8 cellular contexts compared by ENCODE assay signal in the genomic region with DNA sequence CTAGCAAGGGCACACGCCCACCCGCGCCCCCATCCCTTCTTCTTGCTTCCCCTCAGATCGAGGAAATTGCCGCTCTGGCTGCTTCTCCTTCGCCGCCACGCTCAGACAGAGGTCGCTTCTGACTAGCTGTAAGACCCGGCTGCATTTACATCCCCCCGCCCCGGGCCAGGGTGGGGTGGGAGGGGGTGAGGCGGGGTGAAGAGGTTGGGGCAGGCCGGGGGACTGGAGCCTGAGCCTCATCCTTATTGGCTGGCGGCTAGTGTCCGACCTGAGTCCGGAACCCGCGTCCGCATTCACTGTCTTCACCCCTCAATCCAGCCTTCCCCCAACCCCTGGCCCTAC. TPM values are rescaled to one million over a fixed set of nuclear protein-coding genes. Genes with fewer than 3 reads are reported as not detected.
DNase-seq lines count a peak whose midpoint lies in the region; ATAC-seq and TF ChIP-seq lines count a peak whose summit lies in the region.

No MANE protein-coding gene starts in this region.

- H3K79me2 ChIP-seq in Loucy (ENCODE audit: insufficient read depth, low read length) (no peaks in the 10 kb centered on the region), neural progenitor cell (ENCODE audit: low read depth) (no peaks in the 10 kb centered on the region)

- H3K4me3 ChIP-seq in AG10803 (ENCODE audit: low read length) = peak overlapping the region; percentile 67
- no peak overlapping the region for H3K4me3 ChIP-seq in Loucy (ENCODE audit: low read length, poor library complexity, severe bottlenecking)
- peak overlapping the region; percentile 64 for H3K4me3 ChIP-seq in neural progenitor cell

- peak overlapping the region; percentile 18 for H3K27ac Mint-ChIP-seq in endothelial cell (ENCODE audit: unreplicated experiment)
- peak overlapping the region; percentile 18 for H3K27ac Mint-ChIP-seq in neural progenitor cell

- H3K4me1 Mint-ChIP-seq in endothelial cell (ENCODE audit: unreplicated experiment) = peaks cover 38% of the 10 kb centered on the region
- peaks cover 34% of the 10 kb centered on the region for H3K4me1 Mint-ChIP-seq in neural progenitor cell

- H3K4me2 ChIP-seq in Loucy (ENCODE audit: low read depth, low read length, poor library complexity, severe bottlenecking) = peak overlapping the region; percentile 81
- H3K4me2 ChIP-seq in neural progenitor cell = peak overlapping the region; percentile 94

- peaks cover 21% of the 10 kb centered on the region for H3K27me3 Mint-ChIP-seq in endothelial cell (ENCODE audit: unreplicated experiment)
- H3K27me3 Mint-ChIP-seq in neural progenitor cell (ENCODE audit: insufficient read depth, low read depth) = peaks cover 41% of the 10 kb centered on the region

- H3K9ac ChIP-seq in Loucy (ENCODE audit: low read depth, low read length, poor library complexity, severe bottlenecking) (no peak overlapping the region), neural progenitor cell (no peak overlapping the region)

- no peak for TF ChIP-seq CTCF in AG10803 (conservative IDR thresholded peaks at IDR 0.05; ENCODE audit: low read length)
- TF ChIP-seq CTCF in Loucy (conservative IDR thresholded peaks at IDR 0.05; ENCODE audit: low read length) = no peak
- TF ChIP-seq CTCF in endothelial cell (IDR thresholded peaks at IDR 0.05; ENCODE audit: unreplicated experiment) = no peak
- no peak for TF ChIP-seq CTCF in neural progenitor cell (IDR thresholded peaks at IDR 0.05)

- no peak for ATAC-seq in GM21737 (IDR thresholded peaks at IDR 0.05; ENCODE audit: unreplicated experiment)
- ATAC-seq in HG02588 (IDR thresholded peaks at IDR 0.05; ENCODE audit: unreplicated experiment) = no peak

- peak overlapping the region; percentile 87 for H3K4me3 Mint-ChIP-seq in endothelial cell (ENCODE audit: unreplicated experiment)
- H3K4me3 Mint-ChIP-seq in neural progenitor cell = peak overlapping the region; percentile 87

- H3K9me3 ChIP-seq in Loucy (ENCODE audit: insufficient read depth, low read depth, low read length) = no peaks in the 10 kb centered on the region
- no peaks in the 10 kb centered on the region for H3K9me3 ChIP-seq in neural progenitor cell (ENCODE audit: low read depth)

- H3K4me1 ChIP-seq in Loucy (ENCODE audit: insufficient read depth, low read length, poor library complexity, severe bottlenecking) = no peaks in the 10 kb centered on the region
- H3K4me1 ChIP-seq in neural progenitor cell = peaks cover 58% of the 10 kb centered on the region

- H3K36me3 Mint-ChIP-seq in endothelial cell (ENCODE audit: low read depth, unreplicated experiment) (no peaks in the 10 kb centered on the region), neural progenitor cell (no peaks in the 10 kb centered on the region)

- H3F3A ChIP-seq in Loucy (ENCODE audit: low read depth) = no peaks in the 10 kb centered on the region
- peaks cover 55% of the 10 kb centered on the region for H3F3A ChIP-seq in neural progenitor cell (ENCODE audit: low read depth)

- H3K27ac ChIP-seq in neural progenitor cell = no peak overlapping the region

- H2AFZ ChIP-seq in Loucy (ENCODE audit: low read length) (no peak overlapping the region; the same call in 1 of the 2 replicates), neural progenitor cell (replicated peaks) (peak overlapping the region; percentile 97)

- H3K27me3 ChIP-seq in Loucy (ENCODE audit: insufficient read depth, low read length, poor library complexity, severe bottlenecking) = peaks cover 35% of the 10 kb centered on the region
- peaks cover 100% of the 10 kb centered on the region for H3K27me3 ChIP-seq in neural progenitor cell

- no peaks in the 10 kb centered on the region for H3K9me2 ChIP-seq in Loucy (replicated peaks; ENCODE audit: low read depth, low read length)

- H4K20me1 ChIP-seq in Loucy (ENCODE audit: insufficient read depth, low read length, poor library complexity, severe bottlenecking) = no peaks in the 10 kb centered on the region
- peaks cover 93% of the 10 kb centered on the region for H4K20me1 ChIP-seq in neural progenitor cell (ENCODE audit: low read depth)

- H3K9me3 Mint-ChIP-seq in endothelial cell (ENCODE audit: unreplicated experiment) (no peaks in the 10 kb centered on the region), neural progenitor cell (peaks cover 3% of the 10 kb centered on the region)

- DNase-seq in AG10803 (ENCODE audit: low read depth) (no peak), endothelial cell (ENCODE audit: low spot score) (peak; percentile 60), neural progenitor cell (ENCODE audit: low spot score) (peak; percentile 93), NCI-H2029 treated with DMSO at 0.1 percent for 48 hours (lab: John Stamatoyannopoulos, UW) (no peak)
- DNase-seq in stimulated activated CD4-positive, alpha-beta T cell treated with anti-CD3 and anti-CD28 coated beads, Interleukin-4, amount 100 ng/mL, for 4 hours = no peak

- H3K36me3 ChIP-seq in Loucy (ENCODE audit: insufficient read depth, low read length) (no peaks in the 10 kb centered on the region), neural progenitor cell (no peaks in the 10 kb centered on the region)

RNA-seq across cellular contexts. Expression of a gene that starts 11.1 kb away (rescaled TPM):
- 7.0 TPM for total RNA-seq in endothelial cell (ENCODE audit: unreplicated experiment)
- 0.12 TPM in 1 of 2 replicates, not detected in the other for total RNA-seq in neural progenitor cell (ENCODE audit: low replicate concordance)

Comparison
In these comparisons a context has a peak if more than half of its experiments do, and no peak if none do; other contexts are left out.
1. DNase-seq: peak in endothelial cell (single experiment) and neural progenitor cell (single experiment); none in AG10803 (single experiment), stimulated activated CD4-positive, alpha-beta T cell treated with anti-CD3 and anti-CD28 coated beads, Interleukin-4, amount 100 ng/mL, for 4 hours (0 of 2) and NCI-H2029 treated with DMSO at 0.1 percent for 48 hours (single experiment).